ENCODE assay signal across 8 cellular contexts in the genomic region with DNA sequence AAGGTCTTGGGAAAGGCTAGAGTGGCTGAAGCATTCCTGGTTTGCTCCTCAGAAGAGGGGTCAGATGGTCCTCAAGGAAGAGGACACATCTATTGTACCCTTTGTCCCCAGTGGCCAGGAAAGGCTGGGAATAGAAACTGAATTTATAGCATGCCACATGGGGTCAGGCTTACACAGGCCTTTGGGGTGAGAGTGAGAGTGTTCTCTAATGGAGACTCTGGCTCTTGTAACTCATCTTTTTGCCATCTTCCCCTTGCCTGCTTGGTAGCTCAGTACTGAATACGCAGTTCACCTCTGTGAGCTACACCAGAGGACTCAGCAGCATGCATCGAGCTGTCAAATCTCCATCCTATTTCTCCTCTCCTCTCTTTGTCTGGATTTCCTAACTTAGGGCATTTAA.
DNase-seq lines count a peak whose midpoint lies in the region; ATAC-seq and TF ChIP-seq lines count a peak whose summit lies in the region.

No MANE protein-coding gene starts in this region.

- 87 to 94% (median 92%) methylated on average over 2 of the region's 2 CpGs for WGBS in stomach, 5 donors

- no peaks in the 10 kb centered on the region for H3K9me3 Mint-ChIP-seq in WTC11

- no peaks in the 10 kb centered on the region for H3K36me3 Mint-ChIP-seq in WTC11

- H3K4me3 ChIP-seq in stomach: no peak overlapping the region

- H3K4me1 ChIP-seq in stomach: no peaks in the 10 kb centered on the region

- H3K27ac Mint-ChIP-seq in WTC11: no peak overlapping the region

- CTCF ChIA-PET in WTC11 (lab: Charles Lee): interaction anchor here (0.6 to 1.5 kb wide), 7 partner anchors 9 to 320 kb away, joined by 3 to 6 read pairs (median 3); no protein-coding TSS in a partner anchor

- intact Hi-C loops in stomach (cut with DNase I; ENCODE audit: low total_unique reads): no loop called here

- H3K27me3 ChIP-seq in stomach: peaks cover 0 to 30% (median 4%) of the 10 kb centered on the region in 3 donors

- peaks cover 3% of the 10 kb centered on the region; the same call in 1 of the 2 replicates for H3K27me3 Mint-ChIP-seq in WTC11 (ENCODE audit: low read depth)

- H3K4me1 Mint-ChIP-seq in WTC11: peaks cover 6% of the 10 kb centered on the region; the same call in 1 of the 2 replicates

- peak; percentile 29; the same call in 1 of the 2 replicates for ATAC-seq in WTC11
- no peak for ATAC-seq in GM21576 (IDR thresholded peaks at IDR 0.05; ENCODE audit: unreplicated experiment)

- TF ChIP-seq CTCF in WTC11 (IDR thresholded peaks at IDR 0.05) (no peak), stomach (IDR thresholded peaks at IDR 0.05) (no peak)

- peak; percentile 28 for DNase-seq in Daoy (ENCODE audit: low read depth)
- DNase-seq in KBM-7: peak; percentile 18
- no peak for DNase-seq in WTC11 (ENCODE audit: low spot score)
- DNase-seq in lung microvascular endothelial cell (ENCODE audit: low read depth in 2 of 2): peak; percentile 7 to 16
- no peak for DNase-seq in NCI-H146 treated with DMSO at 0.1 percent for 48 hours (lab: John Stamatoyannopoulos, UW; ENCODE audit: unreplicated experiment)
- no peak for DNase-seq in stomach
- no peak for DNase-seq in activated T-cell treated with anti-CD3 and anti-CD28 coated beads for 4 hours

- POLR2A ChIA-PET in WTC11 (lab: Charles Lee): no interaction called here

- in situ Hi-C loops in KBM-7 (cut with MboI; ENCODE audit: low pct_unique_long_range_greater_than_20kb, low sequenced_read_pairs): no loop called here

- no peaks in the 10 kb centered on the region for H3K36me3 ChIP-seq in stomach

- H3K4me3 Mint-ChIP-seq in WTC11: no peak overlapping the region

- H3K27ac ChIP-seq in stomach: no peak overlapping the region

- no peak for TF ChIP-seq POLR2A in stomach (IDR thresholded peaks at IDR 0.05)

- no peak for TF ChIP-seq EP300 in stomach (IDR thresholded peaks at IDR 0.05)

- no peaks in the 10 kb centered on the region for H3K9me3 ChIP-seq in stomach

TF ChIP-seq in WTC11, 78 proteins besides CTCF, POLR2A, EP300 and RAD21:
- TF ChIP-seq, protein P1, sequence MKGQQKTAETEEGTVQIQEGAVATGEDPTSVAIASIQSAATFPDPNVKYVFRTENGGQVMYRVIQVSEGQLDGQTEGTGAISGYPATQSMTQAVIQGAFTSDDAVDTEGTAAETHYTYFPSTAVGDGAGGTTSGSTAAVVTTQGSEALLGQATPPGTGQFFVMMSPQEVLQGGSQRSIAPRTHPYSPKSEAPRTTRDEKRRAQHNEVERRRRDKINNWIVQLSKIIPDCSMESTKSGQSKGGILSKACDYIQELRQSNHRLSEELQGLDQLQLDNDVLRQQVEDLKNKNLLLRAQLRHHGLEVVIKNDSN (CRISPR knock-in tag; IDR thresholded peaks at IDR 0.05): no peak
- TF ChIP-seq, protein P2, sequence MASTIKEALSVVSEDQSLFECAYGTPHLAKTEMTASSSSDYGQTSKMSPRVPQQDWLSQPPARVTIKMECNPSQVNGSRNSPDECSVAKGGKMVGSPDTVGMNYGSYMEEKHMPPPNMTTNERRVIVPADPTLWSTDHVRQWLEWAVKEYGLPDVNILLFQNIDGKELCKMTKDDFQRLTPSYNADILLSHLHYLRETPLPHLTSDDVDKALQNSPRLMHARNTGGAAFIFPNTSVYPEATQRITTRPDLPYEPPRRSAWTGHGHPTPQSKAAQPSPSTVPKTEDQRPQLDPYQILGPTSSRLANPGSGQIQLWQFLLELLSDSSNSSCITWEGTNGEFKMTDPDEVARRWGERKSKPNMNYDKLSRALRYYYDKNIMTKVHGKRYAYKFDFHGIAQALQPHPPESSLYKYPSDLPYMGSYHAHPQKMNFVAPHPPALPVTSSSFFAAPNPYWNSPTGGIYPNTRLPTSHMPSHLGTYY (CRISPR knock-in tag; IDR thresholded peaks at IDR 0.05): no peak
- TF ChIP-seq ESRRA (CRISPR knock-in tag; IDR thresholded peaks at IDR 0.05; ENCODE audit: borderline replicate concordance) (no peak), JUN (CRISPR knock-in tag; IDR thresholded peaks at IDR 0.05) (no peak)
- TF ChIP-seq, protein P3, sequence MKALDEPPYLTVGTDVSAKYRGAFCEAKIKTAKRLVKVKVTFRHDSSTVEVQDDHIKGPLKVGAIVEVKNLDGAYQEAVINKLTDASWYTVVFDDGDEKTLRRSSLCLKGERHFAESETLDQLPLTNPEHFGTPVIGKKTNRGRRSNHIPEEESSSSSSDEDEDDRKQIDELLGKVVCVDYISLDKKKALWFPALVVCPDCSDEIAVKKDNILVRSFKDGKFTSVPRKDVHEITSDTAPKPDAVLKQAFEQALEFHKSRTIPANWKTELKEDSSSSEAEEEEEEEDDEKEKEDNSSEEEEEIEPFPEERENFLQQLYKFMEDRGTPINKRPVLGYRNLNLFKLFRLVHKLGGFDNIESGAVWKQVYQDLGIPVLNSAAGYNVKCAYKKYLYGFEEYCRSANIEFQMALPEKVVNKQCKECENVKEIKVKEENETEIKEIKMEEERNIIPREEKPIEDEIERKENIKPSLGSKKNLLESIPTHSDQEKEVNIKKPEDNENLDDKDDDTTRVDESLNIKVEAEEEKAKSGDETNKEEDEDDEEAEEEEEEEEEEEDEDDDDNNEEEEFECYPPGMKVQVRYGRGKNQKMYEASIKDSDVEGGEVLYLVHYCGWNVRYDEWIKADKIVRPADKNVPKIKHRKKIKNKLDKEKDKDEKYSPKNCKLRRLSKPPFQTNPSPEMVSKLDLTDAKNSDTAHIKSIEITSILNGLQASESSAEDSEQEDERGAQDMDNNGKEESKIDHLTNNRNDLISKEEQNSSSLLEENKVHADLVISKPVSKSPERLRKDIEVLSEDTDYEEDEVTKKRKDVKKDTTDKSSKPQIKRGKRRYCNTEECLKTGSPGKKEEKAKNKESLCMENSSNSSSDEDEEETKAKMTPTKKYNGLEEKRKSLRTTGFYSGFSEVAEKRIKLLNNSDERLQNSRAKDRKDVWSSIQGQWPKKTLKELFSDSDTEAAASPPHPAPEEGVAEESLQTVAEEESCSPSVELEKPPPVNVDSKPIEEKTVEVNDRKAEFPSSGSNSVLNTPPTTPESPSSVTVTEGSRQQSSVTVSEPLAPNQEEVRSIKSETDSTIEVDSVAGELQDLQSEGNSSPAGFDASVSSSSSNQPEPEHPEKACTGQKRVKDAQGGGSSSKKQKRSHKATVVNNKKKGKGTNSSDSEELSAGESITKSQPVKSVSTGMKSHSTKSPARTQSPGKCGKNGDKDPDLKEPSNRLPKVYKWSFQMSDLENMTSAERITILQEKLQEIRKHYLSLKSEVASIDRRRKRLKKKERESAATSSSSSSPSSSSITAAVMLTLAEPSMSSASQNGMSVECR (CRISPR knock-in tag; IDR thresholded peaks at IDR 0.05; ENCODE audit: borderline replicate concordance): no peak
TF ChIP-seq in WTC11: peak in this region for 0.

Comparison
In these comparisons a context has a peak if more than half of its experiments do, and no peak if none do; other contexts are left out.
1. DNase-seq: peak in Daoy (single experiment), KBM-7 (single experiment) and lung microvascular endothelial cell (2 of 2); none in WTC11 (single experiment), NCI-H146 treated with DMSO at 0.1 percent for 48 hours (single experiment), stomach (single experiment) and activated T-cell treated with anti-CD3 and anti-CD28 coated beads for 4 hours (single experiment).